Comparison of ENCODE assay signal across 8 cellular contexts in genomic region chr3:47522082-47522987, GRCh38. TPM values are rescaled to one million over a fixed set of nuclear protein-coding genes. Genes with fewer than 3 reads are reported as not detected.
A peak's percentile ranks its signal among the peaks of the same experiment; 100 is the strongest.
DNase-seq lines count a peak whose midpoint lies in the region; ATAC-seq, FAIRE-seq and TF ChIP-seq lines count a peak whose summit lies in the region.

No MANE protein-coding gene starts in this region.

- peaks cover 19% of the 10 kb centered on the region for H3K27me3 Mint-ChIP-seq in WTC11 (ENCODE audit: low read depth)

- no peaks in the 10 kb centered on the region for H3K9me3 Mint-ChIP-seq in WTC11

- H3K9ac ChIP-seq in keratinocyte (ENCODE audit: control insufficient read depth, extremely low read depth, insufficient read depth, low read length), result no peak overlapping the region

- peak; percentile 95 for FAIRE-seq in keratinocyte (lab: Jason Lieb, UNC)

- H3K36me3 ChIP-seq in keratinocyte (ENCODE audit: control insufficient read depth in 2 of 2, extremely low read depth in 1 of 2, insufficient read depth in 2 of 2, low read length in 2 of 2), result no peaks in the 10 kb centered on the region

- DNase-seq in ELF-1 (ENCODE audit: low read depth, low spot score), result peak; percentile 94
- DNase-seq in NCI-H446 treated with DMSO at 0.1 percent for 48 hours (lab: John Stamatoyannopoulos, UW), result peak; percentile 16
- peak; percentile 85 for DNase-seq in WTC11 (ENCODE audit: low spot score)
- DNase-seq in cardiac fibroblast (ENCODE audit: low read depth in 2 of 2), result peak; percentile 91 to 93
- peak; percentile 75 for DNase-seq in keratinocyte (ENCODE audit: low read depth, low spot score)
- peak; percentile 37 to 50 for DNase-seq in stimulated activated CD4-positive, alpha-beta T cell treated with anti-CD3 and anti-CD28 coated beads, Interleukin-1b, Interleukin-23, amount 100 ng/mL, for 1 hour (ENCODE audit: low read depth in 2 of 2)

- no peaks in the 10 kb centered on the region for H3K9me3 ChIP-seq in keratinocyte (ENCODE audit: control insufficient read depth, low read depth, low read length)

- H3K9me1 ChIP-seq in keratinocyte (ENCODE audit: control insufficient read depth, extremely low read depth, insufficient read depth, low read length), result no peaks in the 10 kb centered on the region

- H3K4me3 ChIP-seq in cardiac fibroblast (replicated peaks in 1 of 2; ENCODE audit: low read depth in 2 of 2, low read length in 2 of 2) (no peak overlapping the region), keratinocyte (ENCODE audit: control insufficient read depth in 2 of 3, extremely low read depth in 1 of 3, insufficient read depth in 2 of 3, low read depth in 1 of 3, low read length in 3 of 3) (no peak overlapping the region)

- no peak overlapping the region for H3K4me2 ChIP-seq in keratinocyte (ENCODE audit: control insufficient read depth, extremely low read depth, insufficient read depth, low read depth, low read length)

- no peak overlapping the region for H3K27ac ChIP-seq in keratinocyte (ENCODE audit: control insufficient read depth, insufficient read depth, low read length)

- peak; percentile 91 for TF ChIP-seq CTCF in WTC11 (IDR thresholded peaks at IDR 0.05)
- TF ChIP-seq CTCF in cardiac fibroblast (IDR thresholded peaks at IDR 0.05; ENCODE audit: low read depth, low read length), result peak; percentile 81
- TF ChIP-seq CTCF in keratinocyte (optimal IDR thresholded peaks at IDR 0.05 in 1 of 3, IDR thresholded peaks at IDR 0.05 in 1 of 3, conservative IDR thresholded peaks at IDR 0.05 in 1 of 3; ENCODE audit: extremely low read depth in 1 of 3, insufficient read depth in 2 of 3, low read length in 3 of 3), result peak; percentile 86 to 93 (median 91)

- CTCF ChIA-PET in WTC11 (lab: Charles Lee), result interaction anchor here (0.6 to 3.0 kb wide), 48 partner anchors 8 to 914 kb away, joined by 3 to 21 read pairs (median 4); partner anchors contain the start of genes CSPG5, DHX30 and ELP6

- H3K27me3 ChIP-seq in keratinocyte (ENCODE audit: control insufficient read depth, extremely low read depth, insufficient read depth, low read length), result no peaks in the 10 kb centered on the region

- POLR2A ChIA-PET in WTC11 (lab: Charles Lee), result interaction anchor here (0.6 to 1.2 kb wide), 4 partner anchors 9 to 155 kb away, joined by 4 to 8 read pairs (median 4); partner anchors contain the start of gene ELP6

- H3K79me2 ChIP-seq in keratinocyte (ENCODE audit: control insufficient read depth, insufficient read depth, low read length), result no peaks in the 10 kb centered on the region

- peak; percentile 68 for ATAC-seq in HG03095 (IDR thresholded peaks at IDR 0.05; ENCODE audit: unreplicated experiment)
- peak; percentile 84 for ATAC-seq in WTC11
- ATAC-seq in GM19324 (IDR thresholded peaks at IDR 0.05; ENCODE audit: low FRiP score, unreplicated experiment), result no peak

- H2AFZ ChIP-seq in keratinocyte (ENCODE audit: control insufficient read depth, low read length), result no peak overlapping the region

- no peaks in the 10 kb centered on the region for H3K36me3 Mint-ChIP-seq in WTC11

- H4K20me1 ChIP-seq in keratinocyte (ENCODE audit: control insufficient read depth, extremely low read depth, insufficient read depth, low read length), result no peaks in the 10 kb centered on the region

- peaks cover 7% of the 10 kb centered on the region for H3K4me1 ChIP-seq in keratinocyte (ENCODE audit: control insufficient read depth, extremely low read depth, insufficient read depth, low read length)

- H3K4me1 Mint-ChIP-seq in WTC11, result peaks cover 19% of the 10 kb centered on the region

- H3K27ac Mint-ChIP-seq in WTC11, result no peak overlapping the region

- H3K4me3 Mint-ChIP-seq in WTC11, result no peak overlapping the region

- dilution Hi-C loops in keratinocyte (cut with MboI; ENCODE audit: extremely low pct_ligation_motif_present, low sequenced_read_pairs), result no loop called here

TF ChIP-seq in WTC11, 78 proteins besides CTCF, POLR2A, EP300 and RAD21 (continues in another document):
- TF ChIP-seq CREM (CRISPR knock-in tag; IDR thresholded peaks at IDR 0.05) (0 out of 2 replicates have a peak, but pooled peaks have one; percentile 37), FOXP1 (CRISPR knock-in tag; IDR thresholded peaks at IDR 0.05; ENCODE audit: borderline replicate concordance) (peak; percentile 25; the same call in 1 of the 2 replicates), KAT7 (CRISPR knock-in tag; IDR thresholded peaks at IDR 0.05; ENCODE audit: borderline replicate concordance) (no peak), ZNF232 (CRISPR knock-in tag; IDR thresholded peaks at IDR 0.05) (peak; percentile 76; the same call in 1 of the 2 replicates), SOX15 (CRISPR knock-in tag; IDR thresholded peaks at IDR 0.05) (no peak), IRF1 (CRISPR knock-in tag; IDR thresholded peaks at IDR 0.05) (no peak), GRHL2 (CRISPR knock-in tag; IDR thresholded peaks at IDR 0.05; ENCODE audit: insufficient replicate concordance, severe bottlenecking) (no peak), ZNF396 (CRISPR knock-in tag; IDR thresholded peaks at IDR 0.05; ENCODE audit: borderline replicate concordance) (no peak), TCF7 (CRISPR knock-in tag; IDR thresholded peaks at IDR 0.05; ENCODE audit: low read depth) (no peak), GABPB1 (CRISPR knock-in tag; IDR thresholded peaks at IDR 0.05) (no peak), PRDM15 (CRISPR knock-in tag; IDR thresholded peaks at IDR 0.05) (no peak), ETV6 (CRISPR knock-in tag; IDR thresholded peaks at IDR 0.05) (peak; percentile 83; the same call in 1 of the 2 replicates), NR3C1 (CRISPR knock-in tag; conservative IDR thresholded peaks at IDR 0.05; ENCODE audit: low read depth) (no peak), TEAD1 (CRISPR knock-in tag; IDR thresholded peaks at IDR 0.05) (peak; percentile 47; the same call in 1 of the 2 replicates)

RNA-seq across cellular contexts. Expression of gene ELP6, which starts 8.8 kb away (rescaled TPM):
- 62.0 to 67.6 TPM (median 65.4 TPM) in 3 replicates for total RNA-seq in WTC11 (2021)
- polyA plus RNA-seq in keratinocyte, result 50.1 to 67.6 TPM (median 65.8 TPM) in 3 replicates
- polyA plus RNA-seq in keratinocyte (2011; ENCODE audit: low read depth), result 14.0 TPM
- polyA plus RNA-seq in keratinocyte (2011; cell fraction: cytosol; rRNA removed), result 29.3 and 35.0 TPM in 2 replicates
- 45.8 and 50.3 TPM in 2 replicates for polyA plus RNA-seq in keratinocyte (2011; cell fraction: nucleus; rRNA removed)
- 13.9 and 34.1 TPM in 2 replicates for polyA plus RNA-seq in keratinocyte (2012; ENCODE audit: low replicate concordance)
- 28.4 to 44.8 TPM (median 36.8 TPM) in 3 replicates for polyA minus RNA-seq in keratinocyte
- polyA minus RNA-seq in keratinocyte (2011; cell fraction: cytosol; rRNA and poly(A)+ RNA removed), result 25.9 TPM
- polyA minus RNA-seq in keratinocyte (2011; cell fraction: nucleus; rRNA and poly(A)+ RNA removed), result 25.0 and 39.9 TPM in 2 replicates

RNA-seq across cellular contexts. Expression of gene SCAP, which starts 46.6 kb away (rescaled TPM):
- 115 to 117 TPM (median 117 TPM) in 3 replicates for total RNA-seq in WTC11 (2021)
- polyA plus RNA-seq in keratinocyte, result 17.7 to 21.5 TPM (median 18.5 TPM) in 3 replicates
- 16.6 TPM for polyA plus RNA-seq in keratinocyte (2011; ENCODE audit: low read depth)
- polyA plus RNA-seq in keratinocyte (2011; cell fraction: cytosol; rRNA removed), result 11.3 and 12.5 TPM in 2 replicates
- polyA plus RNA-seq in keratinocyte (2011; cell fraction: nucleus; rRNA removed), result 51.5 and 60.3 TPM in 2 replicates
- 31.7 and 36.4 TPM in 2 replicates for polyA plus RNA-seq in keratinocyte (2012; ENCODE audit: low replicate concordance)
- polyA minus RNA-seq in keratinocyte, result 69.4 to 123 TPM (median 73.6 TPM) in 3 replicates
- polyA minus RNA-seq in keratinocyte (2011; cell fraction: cytosol; rRNA and poly(A)+ RNA removed), result 41.4 TPM
- 60.6 and 67.5 TPM in 2 replicates for polyA minus RNA-seq in keratinocyte (2011; cell fraction: nucleus; rRNA and poly(A)+ RNA removed)

RNA-seq across cellular contexts. Expression of gene CSPG5, which starts 56.3 kb away (rescaled TPM):
- 3.3 to 4.4 TPM (median 3.7 TPM) in 3 replicates for total RNA-seq in WTC11 (2021)
- 0.03 to 0.23 TPM (median 0.14 TPM) in 3 replicates for polyA plus RNA-seq in keratinocyte
- polyA plus RNA-seq in keratinocyte (2011; ENCODE audit: low read depth), result 0.75 TPM
- 0.18 and 0.21 TPM in 2 replicates for polyA plus RNA-seq in keratinocyte (2011; cell fraction: cytosol; rRNA removed)
- 0.48 and 0.73 TPM in 2 replicates for polyA plus RNA-seq in keratinocyte (2011; cell fraction: nucleus; rRNA removed)
- 0.07 and 2.3 TPM in 2 replicates for polyA plus RNA-seq in keratinocyte (2012; ENCODE audit: low replicate concordance)
- polyA minus RNA-seq in keratinocyte, result 0.54 to 0.63 TPM in 2 of 3 replicates, not detected in the other
- not detected for polyA minus RNA-seq in keratinocyte (2011; cell fraction: cytosol; rRNA and poly(A)+ RNA removed)
- 0.53 and 1.2 TPM in 2 replicates for polyA minus RNA-seq in keratinocyte (2011; cell fraction: nucleus; rRNA and poly(A)+ RNA removed)

Comparison
In these comparisons a context has a peak if more than half of its experiments do, and no peak if none do; other contexts are left out.
1. DNase-seq: peak in every context shown above with its lines; median percentile 94 in ELF-1; 92 in cardiac fibroblast; 85 in WTC11; 75 in keratinocyte; 44 in stimulated activated CD4-positive, alpha-beta T cell treated with anti-CD3 and anti-CD28 coated beads, Interleukin-1b, Interleukin-23, amount 100 ng/mL, for 1 hour; 16 in NCI-H446 treated with DMSO at 0.1 percent for 48 hours.